Comparison of ENCODE assay signal across 8 cellular contexts in genomic region chr17:59893617-59894100, GRCh38. TPM values are rescaled to one million over a fixed set of nuclear protein-coding genes. Genes with fewer than 3 reads are reported as not detected.
DNase-seq lines count a peak whose midpoint lies in the region; ATAC-seq lines count a peak whose summit lies in the region.

No MANE protein-coding gene starts in this region.

- H3K27me3 ChIP-seq in iPS DF 6.9 (ENCODE audit: control insufficient read depth, insufficient read depth, low read length) (no peaks in the 10 kb centered on the region), skeletal muscle satellite cell (ENCODE audit: control insufficient read depth, insufficient read depth, low read length) (no peaks in the 10 kb centered on the region)

- H3K27ac ChIP-seq in iPS DF 6.9 (ENCODE audit: low read length): no peak overlapping the region

- no peaks in the 10 kb centered on the region for H3K9me3 Mint-ChIP-seq in activated naive CD8-positive, alpha-beta T cell treated with anti-CD3 and anti-CD28 coated beads, Interleukin-2, amount 50 U/mL, for 24 hours

- H3K36me3 Mint-ChIP-seq in activated naive CD8-positive, alpha-beta T cell treated with anti-CD3 and anti-CD28 coated beads, Interleukin-2, amount 50 U/mL, for 24 hours (ENCODE audit: low read depth): peaks cover 22% of the 10 kb centered on the region

- peaks cover 60% of the 10 kb centered on the region for H3K4me1 Mint-ChIP-seq in activated naive CD8-positive, alpha-beta T cell treated with anti-CD3 and anti-CD28 coated beads, Interleukin-2, amount 50 U/mL, for 24 hours

- peak overlapping the region; percentile 99 for H3K27ac Mint-ChIP-seq in activated naive CD8-positive, alpha-beta T cell treated with anti-CD3 and anti-CD28 coated beads, Interleukin-2, amount 50 U/mL, for 24 hours

- H3K4me2 ChIP-seq in skeletal muscle satellite cell (ENCODE audit: low read length): peak overlapping the region; percentile 97

- no peaks in the 10 kb centered on the region for H3K9me3 ChIP-seq in iPS DF 6.9 (ENCODE audit: control insufficient read depth, insufficient read depth, low read length)
- no peaks in the 10 kb centered on the region for H3K9me3 ChIP-seq in skeletal muscle satellite cell (replicated peaks; ENCODE audit: low read length)

- H3K4me1 ChIP-seq in iPS DF 6.9 (ENCODE audit: control insufficient read depth, insufficient read depth, low read length) (no peaks in the 10 kb centered on the region), skeletal muscle satellite cell (ENCODE audit: control insufficient read depth, insufficient read depth, low read length) (peaks cover 16% of the 10 kb centered on the region)

- peak overlapping the region; percentile 94 for H3K4me3 Mint-ChIP-seq in activated naive CD8-positive, alpha-beta T cell treated with anti-CD3 and anti-CD28 coated beads, Interleukin-2, amount 50 U/mL, for 24 hours

- DNase-seq in ACHN (peak; percentile 39), GM03348 (ENCODE audit: low spot score) (peak; percentile 19), LoVo (ENCODE audit: low spot score) (peak; percentile 44), iPS DF 6.9 (ENCODE audit: low read depth, low spot score) (no peak), cerebellum (ENCODE audit: low spot score) (no peak)
- no peak for DNase-seq in activated naive CD8-positive, alpha-beta T cell treated with anti-CD3 and anti-CD28 coated beads, Interleukin-2, amount 50 U/mL, for 24 hours

- H3K4me3 ChIP-seq in iPS DF 6.9 (ENCODE audit: low read length) (peak overlapping the region; percentile 70), skeletal muscle satellite cell (ENCODE audit: low read length) (peak overlapping the region; percentile 79)

- ATAC-seq in activated naive CD8-positive, alpha-beta T cell treated with anti-CD3 and anti-CD28 coated beads, Interleukin-2, amount 50 U/mL, for 24 hours: peak; percentile 9
- no peak for ATAC-seq in GM18861 (IDR thresholded peaks at IDR 0.05; ENCODE audit: unreplicated experiment)

- no CpG with 5 or more reads among the region's 16 CpGs for WGBS in iPS DF 6.9 (ENCODE audit: insufficient coverage, insufficient read length)

- no peaks in the 10 kb centered on the region for H3K36me3 ChIP-seq in iPS DF 6.9 (ENCODE audit: control insufficient read depth, insufficient read depth, low read length)
- no peaks in the 10 kb centered on the region for H3K36me3 ChIP-seq in skeletal muscle satellite cell (ENCODE audit: insufficient read depth, low read length)

- peaks cover 4% of the 10 kb centered on the region for H3K27me3 Mint-ChIP-seq in activated naive CD8-positive, alpha-beta T cell treated with anti-CD3 and anti-CD28 coated beads, Interleukin-2, amount 50 U/mL, for 24 hours

- H3K9ac ChIP-seq in skeletal muscle satellite cell (ENCODE audit: low read depth, low read length): peak overlapping the region; percentile 88

- in situ Hi-C loops in ACHN (cut with HindIII; ENCODE audit: low pct_ligation_motif_present, low pct_unique_long_range_greater_than_20kb, low sequenced_read_pairs): no loop called here

RNA-seq across cellular contexts. Expression of gene RPS6KB1, which starts 0.7 kb away (rescaled TPM):
- total RNA-seq in skeletal muscle satellite cell (2012; rRNA removed): 11.9 and 12.7 TPM in 2 replicates
- 46.0 TPM for total RNA-seq in cerebellum

RNA-seq across cellular contexts. Expression of gene TUBD1, which starts 0.9 kb away (rescaled TPM):
- total RNA-seq in skeletal muscle satellite cell (2012; rRNA removed): 2.3 and 3.1 TPM in 2 replicates
- total RNA-seq in cerebellum: 12.6 TPM

Comparison
In these comparisons a context has a peak if more than half of its experiments do, and no peak if none do; other contexts are left out.
1. DNase-seq: peak in ACHN (single experiment), GM03348 (single experiment) and LoVo (single experiment); none in activated naive CD8-positive, alpha-beta T cell treated with anti-CD3 and anti-CD28 coated beads, Interleukin-2, amount 50 U/mL, for 24 hours (single experiment), iPS DF 6.9 (single experiment) and cerebellum (single experiment).